Comparison of ENCODE assay signal across 18 cellular contexts in the genomic region with DNA sequence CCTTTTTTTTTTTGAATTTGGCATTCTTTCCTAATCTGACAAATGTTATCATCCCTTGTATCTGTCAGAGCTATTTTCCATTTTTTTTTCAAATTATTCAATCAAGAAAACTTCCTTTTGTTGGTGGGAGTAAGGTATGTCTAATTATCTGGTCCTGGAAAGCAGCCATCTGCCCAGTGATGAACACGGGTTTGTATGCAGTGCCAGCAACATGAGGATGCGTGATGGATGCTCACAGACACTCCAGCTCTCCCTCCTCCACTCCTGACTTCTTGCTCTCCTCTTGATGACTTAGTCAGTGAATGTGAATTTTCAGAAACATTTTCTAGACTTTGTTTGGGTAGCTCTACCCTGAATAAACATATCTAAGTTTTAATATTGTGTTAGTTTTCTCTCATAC.
"Had no signal": no experiment of that assay in that cellular context is flagged by ENCODE, and none has a peak within 500 bp of the region (broad histone marks: within the 10 kb centered on the region; RNA-seq: fewer than 3 reads in every experiment).

No MANE protein-coding gene starts in this region.

- H3K36me3 Mint-ChIP-seq: type B pancreatic cell had no signal

- H3K27me3 ChIP-seq: colonic mucosa, hepatocyte, right atrium auricular region had no signal

- H3K27ac Mint-ChIP-seq: naive B cell, nephron, type B pancreatic cell had no signal

- H3K9me3 Mint-ChIP-seq: nephron had no signal

- H3K27ac ChIP-seq: colonic mucosa, hepatocyte, left ventricle myocardium inferior, right atrium auricular region had no signal

- H3K27me3 Mint-ChIP-seq: naive B cell, type B pancreatic cell had no signal

- H3K4me3 ChIP-seq: colonic mucosa, hepatocyte, left ventricle myocardium inferior, lung, right atrium auricular region had no signal

- H3K4me1 ChIP-seq: colonic mucosa had no signal

- H3K9me3 ChIP-seq: colonic mucosa, left ventricle myocardium inferior, right atrium auricular region had no signal

- H3K4me2 ChIP-seq: hepatocyte had no signal

- H3K4me3 Mint-ChIP-seq: naive B cell, nephron, type B pancreatic cell had no signal

- H2AFZ ChIP-seq: hepatocyte had no signal

- H3K79me2 ChIP-seq: hepatocyte had no signal

- DNase-seq: colonic mucosa; dermis blood vessel endothelial cell; foreskin melanocyte; head of caudate nucleus; kidney; left cardiac atrium; left ventricle myocardium inferior; mesenchymal stem cell; midbrain; naive B cell; small intestine; stimulated activated CD4-positive, alpha-beta T cell treated with anti-CD3 and anti-CD28 coated beads, Interleukin-12 subunit alpha, Interleukin-12 subunit beta, amount 100 ng/mL, for 4 hours; stimulated activated naive CD4-positive, alpha-beta T cell treated with Interleukin-2 at 50 U/mL for 16 hours had no signal

- H3K4me1 Mint-ChIP-seq: naive B cell, nephron had no signal

- H3K36me3 ChIP-seq: colonic mucosa, left ventricle myocardium inferior, right atrium auricular region had no signal
